ENCODE assay signal across 1 cellular context in genomic region chr10:95275726-95276366, GRCh38.
TF ChIP-seq lines count a peak whose summit lies in the region.

No MANE protein-coding gene starts in this region.

TF ChIP-seq in HepG2, 621 proteins besides CTCF, POLR2A, EP300 and RAD21:
- TF ChIP-seq, protein P1, sequence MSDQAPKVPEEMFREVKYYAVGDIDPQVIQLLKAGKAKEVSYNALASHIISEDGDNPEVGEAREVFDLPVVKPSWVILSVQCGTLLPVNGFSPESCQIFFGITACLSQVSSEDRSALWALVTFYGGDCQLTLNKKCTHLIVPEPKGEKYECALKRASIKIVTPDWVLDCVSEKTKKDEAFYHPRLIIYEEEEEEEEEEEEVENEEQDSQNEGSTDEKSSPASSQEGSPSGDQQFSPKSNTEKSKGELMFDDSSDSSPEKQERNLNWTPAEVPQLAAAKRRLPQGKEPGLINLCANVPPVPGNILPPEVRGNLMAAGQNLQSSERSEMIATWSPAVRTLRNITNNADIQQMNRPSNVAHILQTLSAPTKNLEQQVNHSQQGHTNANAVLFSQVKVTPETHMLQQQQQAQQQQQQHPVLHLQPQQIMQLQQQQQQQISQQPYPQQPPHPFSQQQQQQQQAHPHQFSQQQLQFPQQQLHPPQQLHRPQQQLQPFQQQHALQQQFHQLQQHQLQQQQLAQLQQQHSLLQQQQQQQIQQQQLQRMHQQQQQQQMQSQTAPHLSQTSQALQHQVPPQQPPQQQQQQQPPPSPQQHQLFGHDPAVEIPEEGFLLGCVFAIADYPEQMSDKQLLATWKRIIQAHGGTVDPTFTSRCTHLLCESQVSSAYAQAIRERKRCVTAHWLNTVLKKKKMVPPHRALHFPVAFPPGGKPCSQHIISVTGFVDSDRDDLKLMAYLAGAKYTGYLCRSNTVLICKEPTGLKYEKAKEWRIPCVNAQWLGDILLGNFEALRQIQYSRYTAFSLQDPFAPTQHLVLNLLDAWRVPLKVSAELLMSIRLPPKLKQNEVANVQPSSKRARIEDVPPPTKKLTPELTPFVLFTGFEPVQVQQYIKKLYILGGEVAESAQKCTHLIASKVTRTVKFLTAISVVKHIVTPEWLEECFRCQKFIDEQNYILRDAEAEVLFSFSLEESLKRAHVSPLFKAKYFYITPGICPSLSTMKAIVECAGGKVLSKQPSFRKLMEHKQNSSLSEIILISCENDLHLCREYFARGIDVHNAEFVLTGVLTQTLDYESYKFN (CRISPR knock-in tag; conservative IDR thresholded peaks at IDR 0.05), result no peak
- TF ChIP-seq ZNF883 (CRISPR knock-in tag; IDR thresholded peaks at IDR 0.05; ENCODE audit: not compliant biosample characterization), result no peak
- no peak for TF ChIP-seq ARID5B (CRISPR knock-in tag; IDR thresholded peaks at IDR 0.05)
- no peak for TF ChIP-seq CBX1 (IDR thresholded peaks at IDR 0.05; ENCODE audit: low read depth)
- TF ChIP-seq ASH2L (IDR thresholded peaks at IDR 0.05; ENCODE audit: insufficient read length, low read depth, low read length), result no peak
- TF ChIP-seq POLR2G (IDR thresholded peaks at IDR 0.05; ENCODE audit: low read depth, low read length), result no peak
- TF ChIP-seq, protein P2, sequence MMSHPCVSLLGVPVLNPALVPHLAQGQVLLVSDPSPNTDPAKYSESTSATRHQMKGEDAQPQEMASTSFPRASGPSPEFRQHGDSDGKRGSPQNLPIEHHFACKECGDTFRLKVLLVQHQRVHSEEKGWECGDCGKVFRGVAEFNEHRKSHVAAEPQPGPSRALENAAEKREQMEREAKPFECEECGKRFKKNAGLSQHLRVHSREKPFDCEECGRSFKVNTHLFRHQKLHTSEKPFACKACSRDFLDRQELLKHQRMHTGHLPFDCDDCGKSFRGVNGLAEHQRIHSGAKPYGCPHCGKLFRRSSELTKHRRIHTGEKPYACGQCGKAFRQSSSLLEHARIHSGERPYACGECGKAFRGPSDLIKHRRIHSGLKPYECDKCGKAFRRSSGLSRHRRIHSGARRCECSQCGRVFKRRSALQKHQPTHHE (CRISPR knock-in tag; IDR thresholded peaks at IDR 0.05; ENCODE audit: borderline replicate concordance), result no peak
- no peak for TF ChIP-seq ZMYM3 (CRISPR knock-in tag; IDR thresholded peaks at IDR 0.05)
- no peak for TF ChIP-seq ZNF503 (CRISPR knock-in tag; IDR thresholded peaks at IDR 0.05)
- TF ChIP-seq HNRNPK (IDR thresholded peaks at IDR 0.05; ENCODE audit: low read depth, low read length, poor library complexity, severe bottlenecking), result no peak
- TF ChIP-seq, protein P3, sequence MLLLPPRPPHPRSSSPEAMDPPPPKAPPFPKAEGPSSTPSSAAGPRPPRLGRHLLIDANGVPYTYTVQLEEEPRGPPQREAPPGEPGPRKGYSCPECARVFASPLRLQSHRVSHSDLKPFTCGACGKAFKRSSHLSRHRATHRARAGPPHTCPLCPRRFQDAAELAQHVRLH (CRISPR knock-in tag; IDR thresholded peaks at IDR 0.05; ENCODE audit: borderline replicate concordance, low read depth), result no peak
- TF ChIP-seq TEAD3 (CRISPR knock-in tag; optimal IDR thresholded peaks at IDR 0.05; ENCODE audit: borderline replicate concordance), result no peak
- no peak for TF ChIP-seq PAWR (CRISPR knock-in tag; IDR thresholded peaks at IDR 0.05; ENCODE audit: borderline replicate concordance)
- no peak for TF ChIP-seq NR1H2 (CRISPR knock-in tag; IDR thresholded peaks at IDR 0.05; ENCODE audit: borderline replicate concordance, low read depth)
- TF ChIP-seq ZNF350 (CRISPR knock-in tag; IDR thresholded peaks at IDR 0.05; ENCODE audit: borderline replicate concordance, low read depth), result no peak
- no peak for TF ChIP-seq TARDBP (CRISPR knock-in tag; IDR thresholded peaks at IDR 0.05)
- TF ChIP-seq MEIS1 (CRISPR knock-in tag; IDR thresholded peaks at IDR 0.05; ENCODE audit: borderline replicate concordance), result no peak
